Comparison of ENCODE assay signal across 8 cellular contexts in the genomic region with DNA sequence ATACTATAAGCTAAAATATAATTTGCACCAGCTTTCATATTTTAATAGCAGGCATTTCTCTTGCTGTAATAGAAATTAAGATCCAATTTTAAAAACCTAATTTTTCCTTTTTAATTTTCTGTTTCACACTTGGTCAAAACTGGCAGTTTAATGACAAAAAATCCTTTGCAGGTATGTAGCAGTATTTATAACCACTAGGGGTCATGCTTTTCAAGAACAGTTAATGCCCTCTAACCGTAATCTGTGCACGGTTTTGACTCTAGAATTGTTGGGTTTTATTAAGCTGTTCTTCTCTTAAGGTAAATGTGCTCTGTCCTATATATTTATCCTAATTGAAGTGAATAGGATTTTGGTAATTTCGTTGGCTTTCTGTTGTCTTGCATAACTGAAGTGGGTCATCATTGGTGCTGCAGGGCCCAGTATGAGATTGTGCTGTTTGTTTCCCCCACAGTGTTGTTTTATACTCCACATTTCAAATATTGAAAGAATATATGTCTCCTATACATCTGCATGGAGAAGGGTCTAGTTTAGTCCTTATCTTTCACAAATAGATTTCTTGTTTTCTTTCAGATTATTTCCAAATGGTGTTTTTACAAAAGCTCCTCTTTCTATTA.
DNase-seq lines count a peak whose midpoint lies in the region; FAIRE-seq and TF ChIP-seq lines count a peak whose summit lies in the region.

No MANE protein-coding gene starts in this region.

- H3K4me1 ChIP-seq in left ventricle myocardium inferior (peaks cover 5% of the 10 kb centered on the region), smooth muscle cell (ENCODE audit: low read depth) (no peaks in the 10 kb centered on the region)

- no peaks in the 10 kb centered on the region for H3K9me3 Mint-ChIP-seq in activated naive CD4-positive, alpha-beta T cell treated with anti-CD3 and anti-CD28 coated beads for 36 hours

- peaks cover 11% of the 10 kb centered on the region for H3K36me3 ChIP-seq in left ventricle myocardium inferior
- H3K36me3 ChIP-seq in smooth muscle cell (ENCODE audit: low read depth) = no peaks in the 10 kb centered on the region

- no peak overlapping the region for H3K27ac Mint-ChIP-seq in activated naive CD4-positive, alpha-beta T cell treated with anti-CD3 and anti-CD28 coated beads for 36 hours

- H3K79me2 ChIP-seq in smooth muscle cell (ENCODE audit: low read depth) = no peaks in the 10 kb centered on the region

- H3K9me3 ChIP-seq in left ventricle myocardium inferior (replicated peaks) = no peaks in the 10 kb centered on the region
- H3K9me3 ChIP-seq in smooth muscle cell (replicated peaks; ENCODE audit: low read depth) = no peaks in the 10 kb centered on the region

- DNase-seq in KBM-7 = peak; percentile 44
- DNase-seq in left ventricle myocardium inferior = no peak
- no peak for DNase-seq in smooth muscle cell (lab: John Stamatoyannopoulos, UW; ENCODE audit: unreplicated experiment)
- no peak for DNase-seq in activated T-cell treated with anti-CD3 and anti-CD28 coated beads for 4 hours
- DNase-seq in activated naive CD4-positive, alpha-beta T cell treated with anti-CD3 and anti-CD28 coated beads for 36 hours = no peak
- DNase-seq in HK-2 (ENCODE audit: unreplicated experiment) = no peak

- intact Hi-C loops in left ventricle myocardium inferior (cut with micrococcal nuclease) = loop anchor here (2.0 to 10.0 kb wide), 2 partner anchors 65 to 497 kb away; no protein-coding TSS in a partner anchor
- intact Hi-C loops in activated naive CD4-positive, alpha-beta T cell treated with anti-CD3 and anti-CD28 coated beads for 36 hours (cut with micrococcal nuclease) = no loop called here

- no peak overlapping the region for H2AFZ ChIP-seq in smooth muscle cell (ENCODE audit: low read depth)

- no peak overlapping the region for H3K27ac ChIP-seq in VCaP
- no peak overlapping the region for H3K27ac ChIP-seq in left ventricle myocardium inferior (replicated peaks)
- no peak overlapping the region for H3K27ac ChIP-seq in smooth muscle cell (ENCODE audit: low read depth)

- CTCF ChIA-PET in activated naive CD4-positive, alpha-beta T cell treated with anti-CD3 and anti-CD28 coated beads for 36 hours (lab: Charles Lee) = interaction anchor here (1.0 to 1.7 kb wide), 3 partner anchors 9 to 28 kb away, joined by 3 to 5 read pairs (median 4); no protein-coding TSS in a partner anchor

- H3K4me3 ChIP-seq in left ventricle myocardium inferior (no peak overlapping the region), smooth muscle cell (no peak overlapping the region)

- WGBS in smooth muscle cell (ENCODE audit: low lambda C conversion rate) = 24% methylated on average over 3 of the region's 3 CpGs

- in situ Hi-C loops in KBM-7 (cut with MboI; ENCODE audit: low pct_unique_long_range_greater_than_20kb, low sequenced_read_pairs) = no loop called here

- H3K27me3 Mint-ChIP-seq in activated naive CD4-positive, alpha-beta T cell treated with anti-CD3 and anti-CD28 coated beads for 36 hours (ENCODE audit: low read depth) = no peaks in the 10 kb centered on the region

- H3K4me3 Mint-ChIP-seq in activated naive CD4-positive, alpha-beta T cell treated with anti-CD3 and anti-CD28 coated beads for 36 hours = no peak overlapping the region

- H3F3A ChIP-seq in smooth muscle cell (ENCODE audit: low read depth) = no peaks in the 10 kb centered on the region

- H3K9ac ChIP-seq in smooth muscle cell (ENCODE audit: low read depth) = no peak overlapping the region

- peak; percentile 78 for TF ChIP-seq CTCF in VCaP (conservative IDR thresholded peaks at IDR 0.05)
- peak; percentile 86 for TF ChIP-seq CTCF in left ventricle myocardium inferior (IDR thresholded peaks at IDR 0.05; ENCODE audit: borderline replicate concordance)
- TF ChIP-seq CTCF in smooth muscle cell (IDR thresholded peaks at IDR 0.05; ENCODE audit: borderline replicate concordance, insufficient read depth, poor library complexity, severe bottlenecking) = peak; percentile 85

- no peaks in the 10 kb centered on the region for H3K4me1 Mint-ChIP-seq in activated naive CD4-positive, alpha-beta T cell treated with anti-CD3 and anti-CD28 coated beads for 36 hours (ENCODE audit: low read depth)

- peaks cover 12% of the 10 kb centered on the region for H3K36me3 Mint-ChIP-seq in activated naive CD4-positive, alpha-beta T cell treated with anti-CD3 and anti-CD28 coated beads for 36 hours (ENCODE audit: low read depth)

- peaks cover 4% of the 10 kb centered on the region for H4K20me1 ChIP-seq in smooth muscle cell (ENCODE audit: low read depth)

- no peak overlapping the region for H3K4me2 ChIP-seq in smooth muscle cell

- H3K27me3 ChIP-seq in left ventricle myocardium inferior (ENCODE audit: low read depth) (no peaks in the 10 kb centered on the region), smooth muscle cell (ENCODE audit: low read depth) (no peaks in the 10 kb centered on the region)

- peak; percentile 96 for FAIRE-seq in G401.6 (lab: Jason Lieb, UNC)
